ENCODE assay signal across 3 cellular contexts in genomic region chr1:76050073-76050472, GRCh38. TPM values are rescaled to one million over a fixed set of nuclear protein-coding genes. Genes with fewer than 3 reads are reported as not detected.
A peak's percentile ranks its signal among the peaks of the same experiment; 100 is the strongest.
DNase-seq lines count a peak whose midpoint lies in the region; ATAC-seq, FAIRE-seq and TF ChIP-seq lines count a peak whose summit lies in the region.
"Not testable (repeated sequence)": the region's sequence is repeated elsewhere in the genome, so short reads cannot be mapped to it uniquely, and the experiment has no call there.

No MANE protein-coding gene starts in this region.

- not testable (repeated sequence) for TF ChIP-seq RAD21 in K562 (CRISPR knock-in tag; conservative IDR thresholded peaks at IDR 0.05 in 1 of 2, IDR thresholded peaks at IDR 0.05 in 1 of 2)

- not testable (repeated sequence) for TF ChIP-seq EP300 in K562 (IDR thresholded peaks at IDR 0.05; ENCODE audit: low read length)

- ATAC-seq in K562, result not testable (repeated sequence)

- in situ Hi-C loops in K562 (cut with MboI), result not testable (repeated sequence)

- not testable (repeated sequence) for H3K36me3 Mint-ChIP-seq in activated naive CD4-positive, alpha-beta T cell treated with anti-CD3 and anti-CD28 coated beads, Interleukin-2, amount 10 ng/mL, durations not matched to agents 7 days and 5 days

- not testable (repeated sequence) for H3K9me3 ChIP-seq in HEK293 (ENCODE audit: control insufficient read depth, insufficient read depth, low read depth, low read length); K562 (replicated peaks; ENCODE audit: control insufficient read depth, insufficient read depth, low read depth, low read length)

- not testable (repeated sequence) for H3K4me1 Mint-ChIP-seq in activated naive CD4-positive, alpha-beta T cell treated with anti-CD3 and anti-CD28 coated beads, Interleukin-2, amount 10 ng/mL, durations not matched to agents 7 days and 5 days

- H3K4me3 ChIP-seq in HEK293 (ENCODE audit: low read depth, low read length); K562: not testable (repeated sequence)

- H3K27me3 ChIP-seq in K562 (ENCODE audit: control insufficient read depth in 2 of 2, insufficient read depth in 2 of 2, low read length in 2 of 2), result not testable (repeated sequence)

- H2AFZ ChIP-seq in K562 (ENCODE audit: low read depth, low read length), result not testable (repeated sequence)

- TF ChIP-seq POLR2A in K562 (conservative IDR thresholded peaks at IDR 0.05), result not testable (repeated sequence)

- POLR2A ChIA-PET in HEK293 (lab: Yijun Ruan, JAX); K562 (lab: Yijun Ruan, JAX): not testable (repeated sequence)

- not testable (repeated sequence) for H3K4me1 ChIP-seq in HEK293 (ENCODE audit: control insufficient read depth, insufficient read depth, low read length); K562 (replicated peaks in 1 of 2; ENCODE audit: control insufficient read depth in 2 of 2, insufficient read depth in 2 of 2, low read length in 2 of 2)

- H3K27ac ChIP-seq in HEK293 (ENCODE audit: extremely low read depth, low read depth, low read length); K562 (ENCODE audit: extremely low read depth, low read depth, low read length): not testable (repeated sequence)

- not testable (repeated sequence) for H3K9me3 Mint-ChIP-seq in activated naive CD4-positive, alpha-beta T cell treated with anti-CD3 and anti-CD28 coated beads, Interleukin-2, amount 10 ng/mL, durations not matched to agents 7 days and 5 days

- not testable (repeated sequence) for H3K4me3 Mint-ChIP-seq in activated naive CD4-positive, alpha-beta T cell treated with anti-CD3 and anti-CD28 coated beads, Interleukin-2, amount 10 ng/mL, durations not matched to agents 7 days and 5 days

- WGBS in K562 (ENCODE audit: insufficient coverage, low coverage, missing lambda C conversion rate), result 4% methylated on average over 3 of the region's 3 CpGs

- H3K9ac ChIP-seq in K562 (ENCODE audit: insufficient read depth in 1 of 2, low read depth in 2 of 2, low read length in 2 of 2), result not testable (repeated sequence)

- not testable (repeated sequence) for TF ChIP-seq CTCF in HEK293 (tag by site-specific recombination; IDR thresholded peaks at IDR 0.05); K562 (IDR thresholded peaks at IDR 0.05 in 2 of 3, conservative IDR thresholded peaks at IDR 0.05 in 1 of 3; ENCODE audit: insufficient read depth in 2 of 3, low read depth in 1 of 3, low read length in 3 of 3)

- FAIRE-seq in K562 (lab: Jason Lieb, UNC), result not testable (repeated sequence)

- intact Hi-C loops in K562 (cut with micrococcal nuclease), result not testable (repeated sequence)

- not testable (repeated sequence) for BruUV-seq in K562 (replicated peaks; lab: Mats Ljungman, UMichigan)

- not testable (repeated sequence) for H3K27me3 Mint-ChIP-seq in activated naive CD4-positive, alpha-beta T cell treated with anti-CD3 and anti-CD28 coated beads, Interleukin-2, amount 10 ng/mL, durations not matched to agents 7 days and 5 days

- not testable (repeated sequence) for H3K4me2 ChIP-seq in K562 (ENCODE audit: insufficient read depth, low read length)

- H4K20me1 ChIP-seq in K562 (replicated peaks; ENCODE audit: control insufficient read depth, insufficient read depth, low read length), result not testable (repeated sequence)

- H3K36me3 ChIP-seq in HEK293 (ENCODE audit: control insufficient read depth in 2 of 2, insufficient read depth in 1 of 2, low read length in 2 of 2); K562 (ENCODE audit: control insufficient read depth, insufficient read depth, low read length): not testable (repeated sequence)

- DNase-seq in activated naive CD4-positive, alpha-beta T cell treated with anti-CD3 and anti-CD28 coated beads, Interleukin-2, amount 10 ng/mL, durations not matched to agents 7 days and 5 days; K562 (ENCODE audit: extremely low read depth in 1 of 4, low spot score in 3 of 4): not testable (repeated sequence)

- CTCF ChIA-PET in HEK293 (lab: Yijun Ruan, JAX); activated naive CD4-positive, alpha-beta T cell treated with anti-CD3 and anti-CD28 coated beads, Interleukin-2, amount 10 ng/mL, durations not matched to agents 7 days and 5 days (lab: Charles Lee); K562 (lab: Yijun Ruan, JAX; ENCODE audit: low intra/inter-chr PET ratio): not testable (repeated sequence)

- not testable (repeated sequence) for H3K9me1 ChIP-seq in K562 (ENCODE audit: control insufficient read depth, insufficient read depth, low read length)

- H3K79me2 ChIP-seq in K562 (ENCODE audit: control insufficient read depth, insufficient read depth, low read length), result not testable (repeated sequence)

- H3K27ac Mint-ChIP-seq in activated naive CD4-positive, alpha-beta T cell treated with anti-CD3 and anti-CD28 coated beads, Interleukin-2, amount 10 ng/mL, durations not matched to agents 7 days and 5 days, result peak overlapping the region; percentile 70

TF ChIP-seq in HEK293, 187 proteins besides CTCF, POLR2A, EP300 and RAD21:
- TF ChIP-seq ZNF146 (tag by site-specific recombination; IDR thresholded peaks at IDR 0.05) (peak; percentile 98), ZNF580 (tag by site-specific recombination; IDR thresholded peaks at IDR 0.05) (peak; percentile 85)

TF ChIP-seq in K562, 482 proteins besides CTCF, POLR2A, EP300 and RAD21:
- peak; percentile 41 for TF ChIP-seq ZNF146 (CRISPR knock-in tag; IDR thresholded peaks at IDR 0.05; ENCODE audit: unreplicated experiment)

RNA-seq across cellular contexts. Expression of gene ST6GALNAC3, which starts 24.5 kb away (rescaled TPM):
- not detected in 2 replicates for total RNA-seq in K562 (2011; cell fraction: chromatin; rRNA removed; ENCODE audit: low replicate concordance)
- not detected in 2 replicates for total RNA-seq in K562 (2011; cell fraction: nucleolus; rRNA removed)
- not detected in 2 replicates for total RNA-seq in K562 (2011; cell fraction: nucleoplasm; rRNA removed)
- total RNA-seq in K562 (2014; rRNA removed) (not detected in 2 replicates), K562 (2014; rRNA removed; fragmentation: Illumina TruSeq; extraction: Trizol) (0.18 and 0.19 TPM in 2 replicates), K562 (2015; rRNA removed; fragmentation: Illumina TruSeq; extraction: Trizol) (0.04 TPM in 1 of 2 replicates, not detected in the other), K562 (2021) (0.29 and 0.31 TPM in 2 replicates)
- polyA plus RNA-seq in K562 (2011; rRNA removed) (not detected in 2 replicates), K562 (2014; fragmentation: Illumina TruSeq; extraction: Trizol) (not detected in 2 replicates), K562 (2014; fragmentation: Nextera tagmentation; extraction: Ambion mirVana) (not detected), K562 (2014; rRNA removed) (not detected in 2 replicates)
- polyA plus RNA-seq in K562 (2011; cell fraction: cytosol; rRNA removed), result not detected in 2 replicates
- not detected in 2 replicates for polyA plus RNA-seq in K562 (2011; cell fraction: nucleus; rRNA removed)
- 0.44 TPM in 1 of 2 replicates, not detected in the other for polyA plus RNA-seq in K562 (2012)
- polyA minus RNA-seq in K562 (2011; rRNA and poly(A)+ RNA removed), result not detected in 2 replicates
- polyA minus RNA-seq in K562 (2011; cell fraction: cytosol; rRNA and poly(A)+ RNA removed), result not detected in 2 replicates
- not detected in 2 replicates for polyA minus RNA-seq in K562 (2011; cell fraction: nucleus; rRNA and poly(A)+ RNA removed)
